In genomic region chr9:5470816-5471215, GRCh38 we compare ENCODE assay signal across 24 cellular contexts. TPM values are rescaled to one million over a fixed set of nuclear protein-coding genes. Genes with fewer than 3 reads are reported as not detected.
"Had no signal": no experiment of that assay in that cellular context is flagged by ENCODE, and none has a peak within 500 bp of the region (broad histone marks: within the 10 kb centered on the region; RNA-seq: fewer than 3 reads in every experiment).

No MANE protein-coding gene starts in this region.

- DNase-seq: activated CD4-positive, alpha-beta T cell treated with anti-CD3 and anti-CD28 coated beads, Interleukin-2, amount 10 ng/mL, durations not matched to agents 7 days and 5 days; activated CD8-positive, alpha-beta memory T cell treated with anti-CD3 and anti-CD28 coated beads, Interleukin-2, amount 50 U/mL, for 4 hours; activated gamma-delta T cell treated with Interleukin-2 at 50 U/mL for 16 hours; adrenal gland; aorta; body of pancreas; effector CD8-positive, alpha-beta T cell; esophagus squamous epithelium; foreskin melanocyte; heart right ventricle; lower lobe of right lung; mesenchymal stem cell; naive thymus-derived CD8-positive, alpha-beta T cell; right cardiac atrium; spleen; substantia nigra; SW 1271; T-helper 9 cell; thyroid gland; upper lobe of left lung had no signal

- H3K27me3 Mint-ChIP-seq: activated CD4-positive, alpha-beta T cell treated with anti-CD3 and anti-CD28 coated beads, Interleukin-2, amount 10 ng/mL, durations not matched to agents 7 days and 5 days; activated naive CD4-positive, alpha-beta T cell treated with anti-CD3 and anti-CD28 coated beads, Interleukin-2, amount 50 U/mL, for 24 hours; naive thymus-derived CD8-positive, alpha-beta T cell; stimulated activated naive CD8-positive, alpha-beta T cell treated with anti-CD3 and anti-CD28 coated beads, Interleukin-15, Interleukin-2, amounts not matched to agents 100 ng/mL and 50 ng/mL, for 24 hours had no signal

- H3K9me3 Mint-ChIP-seq: activated naive CD4-positive, alpha-beta T cell treated with anti-CD3 and anti-CD28 coated beads, Interleukin-2, amount 50 U/mL, for 24 hours; stimulated activated naive CD8-positive, alpha-beta T cell treated with anti-CD3 and anti-CD28 coated beads, Interleukin-15, Interleukin-2, amounts not matched to agents 100 ng/mL and 50 ng/mL, for 24 hours had no signal

- H3K4me3 Mint-ChIP-seq: activated CD4-positive, alpha-beta T cell treated with anti-CD3 and anti-CD28 coated beads, Interleukin-2, amount 10 ng/mL, durations not matched to agents 7 days and 5 days; activated naive CD4-positive, alpha-beta T cell treated with anti-CD3 and anti-CD28 coated beads, Interleukin-2, amount 50 U/mL, for 24 hours; naive thymus-derived CD8-positive, alpha-beta T cell; stimulated activated naive CD8-positive, alpha-beta T cell treated with anti-CD3 and anti-CD28 coated beads, Interleukin-15, Interleukin-2, amounts not matched to agents 100 ng/mL and 50 ng/mL, for 24 hours; T-helper 1 cell treated with Interleukin-12 subunit alpha and Interleukin-12 subunit beta and Interleukin-4 antibody, amounts not matched to agents 30 μg/mL and 1 μg/mL, for 36 hours had no signal

- H3K27ac Mint-ChIP-seq: activated CD4-positive, alpha-beta T cell treated with anti-CD3 and anti-CD28 coated beads, Interleukin-2, amount 10 ng/mL, durations not matched to agents 7 days and 5 days; activated naive CD4-positive, alpha-beta T cell treated with anti-CD3 and anti-CD28 coated beads, Interleukin-2, amount 50 U/mL, for 24 hours; naive thymus-derived CD8-positive, alpha-beta T cell; stimulated activated naive CD8-positive, alpha-beta T cell treated with anti-CD3 and anti-CD28 coated beads, Interleukin-15, Interleukin-2, amounts not matched to agents 100 ng/mL and 50 ng/mL, for 24 hours; T-helper 1 cell treated with Interleukin-12 subunit alpha and Interleukin-12 subunit beta and Interleukin-4 antibody, amounts not matched to agents 30 μg/mL and 1 μg/mL, for 36 hours had no signal

- ATAC-seq: body of pancreas; heart right ventricle; left lobe of liver; lower lobe of right lung; naive thymus-derived CD8-positive, alpha-beta T cell; right cardiac atrium had no signal

RNA-seq across cellular contexts. Expression of gene PDCD1LG2, which starts 39.5 kb away (rescaled TPM):
- total RNA-seq: naive thymus-derived CD8-positive, alpha-beta T cell had no signal
